Comparison of ENCODE assay signal across 17 cellular contexts in genomic region chr3:185328324-185329004, GRCh38. TPM values are rescaled to one million over a fixed set of nuclear protein-coding genes. Genes with fewer than 3 reads are reported as not detected.
DNase-seq lines count a peak whose midpoint lies in the region; ATAC-seq and TF ChIP-seq lines count a peak whose summit lies in the region.
"Had no signal": no experiment of that assay in that cellular context is flagged by ENCODE, and none has a peak within 500 bp of the region (broad histone marks: within the 10 kb centered on the region; RNA-seq: fewer than 3 reads in every experiment).

No MANE protein-coding gene starts in this region.

- H3K27me3 ChIP-seq in right cardiac atrium (ENCODE audit: control insufficient read depth, insufficient read depth) (no peaks in the 10 kb centered on the region), right atrium auricular region (no peaks in the 10 kb centered on the region), esophagus squamous epithelium (no peaks in the 10 kb centered on the region), mucosa of rectum (ENCODE audit: control insufficient read depth in 2 of 2, insufficient read depth in 2 of 2, low read length in 2 of 2) (no peaks in the 10 kb centered on the region)
- H3K27me3 ChIP-seq: spleen, thyroid gland had no signal

- no peaks in the 10 kb centered on the region for H3K9me3 ChIP-seq in right cardiac atrium (ENCODE audit: control insufficient read depth, low read length)
- no peaks in the 10 kb centered on the region for H3K9me3 ChIP-seq in right atrium auricular region
- H3K9me3 ChIP-seq in esophagus squamous epithelium, result no peaks in the 10 kb centered on the region
- no peaks in the 10 kb centered on the region for H3K9me3 ChIP-seq in mucosa of rectum (ENCODE audit: control insufficient read depth in 2 of 2, low read length in 2 of 2)
- H3K9me3 ChIP-seq: spleen, thyroid gland had no signal

- H3K36me3 Mint-ChIP-seq in osteocyte (ENCODE audit: unreplicated experiment), result no peaks in the 10 kb centered on the region
- H3K36me3 Mint-ChIP-seq in activated T-cell treated with anti-CD3 and anti-CD28 coated beads, Interleukin-2, amount 50 U/mL, for 72 hours (ENCODE audit: insufficient read depth in 2 of 2), result no peaks in the 10 kb centered on the region

- DNase-seq in right cardiac atrium (no peak), right atrium auricular region (ENCODE audit: low spot score) (no peak), esophagus squamous epithelium (lab: John Stamatoyannopoulos, UW) (no peak), osteocyte (ENCODE audit: extremely low spot score, unreplicated experiment) (no peak), head of caudate nucleus (no peak)
- DNase-seq in activated CD8-positive, alpha-beta memory T cell treated with anti-CD3 and anti-CD28 coated beads, Interleukin-2, amount 50 U/mL, for 48 hours, result no peak
- DNase-seq in activated T-cell treated with anti-CD3 and anti-CD28 coated beads, Interleukin-2, amount 50 U/mL, for 72 hours, result no peak
- DNase-seq: activated CD4-positive, alpha-beta memory T cell treated with anti-CD3 and anti-CD28 coated beads, Interleukin-2, amount 10 ng/mL, durations not matched to agents 7 days and 5 days; central memory CD4-positive, alpha-beta T cell; IMR-90; midbrain; NCI-H2107; NCI-H69; spleen had no signal

- H3K4me3 Mint-ChIP-seq in osteocyte (ENCODE audit: unreplicated experiment), result no peak overlapping the region
- no peak overlapping the region for H3K4me3 Mint-ChIP-seq in activated T-cell treated with anti-CD3 and anti-CD28 coated beads, Interleukin-2, amount 50 U/mL, for 72 hours
- H3K4me3 Mint-ChIP-seq: activated CD4-positive, alpha-beta memory T cell treated with anti-CD3 and anti-CD28 coated beads, Interleukin-2, amount 10 ng/mL, durations not matched to agents 7 days and 5 days; activated T-helper 1 cell treated with anti-CD3 and anti-CD28 coated beads, Interleukin-12 subunit alpha, Interleukin-12 subunit beta, Interleukin-2, Interleukin-4 antibody, amounts not matched to agents 30 ng/mL and 10 ng/mL and 1 ng/mL, durations not matched to agents 14 hours and 24 hours and 36 hours had no signal

- intact Hi-C loops in right cardiac atrium (cut with DNase I), result no loop called here
- intact Hi-C loops in esophagus squamous epithelium (cut with DNase I), result no loop called here
- intact Hi-C loops in head of caudate nucleus (cut with DNase I), result no loop called here

- TF ChIP-seq CTCF in right atrium auricular region (IDR thresholded peaks at IDR 0.05) (no peak), esophagus squamous epithelium (IDR thresholded peaks at IDR 0.05) (no peak), osteocyte (IDR thresholded peaks at IDR 0.05) (no peak)

- peaks cover 11% of the 10 kb centered on the region for H3K4me1 Mint-ChIP-seq in osteocyte (ENCODE audit: unreplicated experiment)
- H3K4me1 Mint-ChIP-seq in activated T-cell treated with anti-CD3 and anti-CD28 coated beads, Interleukin-2, amount 50 U/mL, for 72 hours (ENCODE audit: low read depth), result peaks cover 12% of the 10 kb centered on the region

- WGBS in right cardiac atrium, result 70% methylated on average over 10 of the region's 10 CpGs
- WGBS in esophagus squamous epithelium, 2 donors, result 43 to 72% methylated on average over 10 of the region's 10 CpGs

- TF ChIP-seq POLR2A in esophagus squamous epithelium (IDR thresholded peaks at IDR 0.05), result no peak

- H3K27me3 Mint-ChIP-seq in osteocyte (ENCODE audit: unreplicated experiment), result no peaks in the 10 kb centered on the region
- no peaks in the 10 kb centered on the region for H3K27me3 Mint-ChIP-seq in activated T-cell treated with anti-CD3 and anti-CD28 coated beads, Interleukin-2, amount 50 U/mL, for 72 hours (ENCODE audit: low read depth)

- H3K4me1 ChIP-seq in right cardiac atrium (ENCODE audit: control insufficient read depth, insufficient read depth, low read length), result no peaks in the 10 kb centered on the region
- no peaks in the 10 kb centered on the region for H3K4me1 ChIP-seq in right atrium auricular region
- peaks cover 0 to 30% (median 2%) of the 10 kb centered on the region in 3 donors for H3K4me1 ChIP-seq in esophagus squamous epithelium
- H3K4me1 ChIP-seq in mucosa of rectum (ENCODE audit: control insufficient read depth in 2 of 2, insufficient read depth in 2 of 2, low read length in 2 of 2), result peaks cover 13 to 29% of the 10 kb centered on the region in 2 donors
- H3K4me1 ChIP-seq: thyroid gland had no signal

- no peaks in the 10 kb centered on the region for H3K36me3 ChIP-seq in right atrium auricular region
- no peaks in the 10 kb centered on the region for H3K36me3 ChIP-seq in esophagus squamous epithelium
- no peaks in the 10 kb centered on the region for H3K36me3 ChIP-seq in mucosa of rectum (ENCODE audit: control insufficient read depth in 2 of 2, insufficient read depth in 2 of 2, low read length in 2 of 2)
- H3K36me3 ChIP-seq: spleen, thyroid gland had no signal

- H3K27ac ChIP-seq in right cardiac atrium (ENCODE audit: low read length) (no peak overlapping the region), right atrium auricular region (no peak overlapping the region), esophagus squamous epithelium (peak overlapping the region in 3 of 4 donors; percentile 33 to 45 (median 43)), mucosa of rectum (ENCODE audit: low read depth in 2 of 2, low read length in 2 of 2) (peak overlapping the region; percentile 73 to 88)
- H3K27ac ChIP-seq: thyroid gland had no signal

- peak; percentile 46 to 62 for ATAC-seq in right cardiac atrium
- ATAC-seq in activated T-cell treated with anti-CD3 and anti-CD28 coated beads, Interleukin-2, amount 50 U/mL, for 72 hours (replicated peaks in 1 of 2), result no peak

- H3K9ac ChIP-seq in mucosa of rectum (ENCODE audit: low read depth in 1 of 2, low read length in 2 of 2), result peak overlapping the region; percentile 73 to 74

- no peak overlapping the region for H3K27ac Mint-ChIP-seq in osteocyte (ENCODE audit: unreplicated experiment)
- H3K27ac Mint-ChIP-seq in activated T-cell treated with anti-CD3 and anti-CD28 coated beads, Interleukin-2, amount 50 U/mL, for 72 hours, result no peak overlapping the region
- H3K27ac Mint-ChIP-seq: activated CD4-positive, alpha-beta memory T cell treated with anti-CD3 and anti-CD28 coated beads, Interleukin-2, amount 10 ng/mL, durations not matched to agents 7 days and 5 days; activated T-helper 1 cell treated with anti-CD3 and anti-CD28 coated beads, Interleukin-12 subunit alpha, Interleukin-12 subunit beta, Interleukin-2, Interleukin-4 antibody, amounts not matched to agents 30 ng/mL and 10 ng/mL and 1 ng/mL, durations not matched to agents 14 hours and 24 hours and 36 hours had no signal

- H3K9me3 Mint-ChIP-seq in osteocyte (ENCODE audit: unreplicated experiment), result no peaks in the 10 kb centered on the region
- no peaks in the 10 kb centered on the region for H3K9me3 Mint-ChIP-seq in activated T-cell treated with anti-CD3 and anti-CD28 coated beads, Interleukin-2, amount 50 U/mL, for 72 hours
- H3K9me3 Mint-ChIP-seq: activated CD4-positive, alpha-beta memory T cell treated with anti-CD3 and anti-CD28 coated beads, Interleukin-2, amount 10 ng/mL, durations not matched to agents 7 days and 5 days; activated T-helper 1 cell treated with anti-CD3 and anti-CD28 coated beads, Interleukin-12 subunit alpha, Interleukin-12 subunit beta, Interleukin-2, Interleukin-4 antibody, amounts not matched to agents 30 ng/mL and 10 ng/mL and 1 ng/mL, durations not matched to agents 14 hours and 24 hours and 36 hours had no signal

- no peak overlapping the region for H3K4me3 ChIP-seq in right cardiac atrium (ENCODE audit: low read length)
- H3K4me3 ChIP-seq in right atrium auricular region, result no peak overlapping the region
- H3K4me3 ChIP-seq in esophagus squamous epithelium, result peak overlapping the region in 1 of 4 donors; percentile 14
- H3K4me3 ChIP-seq in mucosa of rectum (ENCODE audit: low read length in 2 of 2), result peak overlapping the region; percentile 71 to 84
- H3K4me3 ChIP-seq: thyroid gland had no signal

RNA-seq across cellular contexts. Expression of gene MAP3K13, which starts 34.5 kb away (rescaled TPM):
- total RNA-seq in right cardiac atrium (10 to 100 TPM; 10.8 to 18.5 (median 12.5) TPM), right atrium auricular region (10 to 100 TPM in 1 of 2 donors, 1 to 10 TPM in 1; 9.4 to 12.6 TPM), esophagus squamous epithelium (10 to 100 TPM; 15.1 to 30.2 (median 24.0) TPM), osteocyte (24.2 and 26.9 TPM in 2 replicates)
- polyA plus RNA-seq in right cardiac atrium, result 11.5 TPM
- 10 to 100 TPM; 16.9 to 29.3 TPM for total RNA-seq in activated T-cell treated with anti-CD3 and anti-CD28 coated beads, Interleukin-2, amount 50 U/mL, for 72 hours

Comparison
In these comparisons a context has a peak if more than half of its experiments do, and no peak if none do; other contexts are left out.
1. ATAC-seq: peak in right cardiac atrium (2 of 2); none in activated T-cell treated with anti-CD3 and anti-CD28 coated beads, Interleukin-2, amount 50 U/mL, for 72 hours (0 of 2).
2. H3K27ac ChIP-seq: peak in esophagus squamous epithelium (3 of 4) and mucosa of rectum (2 of 2); none in right cardiac atrium (single experiment) and right atrium auricular region (0 of 2).
3. H3K4me3 ChIP-seq: peak in mucosa of rectum (2 of 2); none in right cardiac atrium (single experiment) and right atrium auricular region (0 of 2).